ENCODE assay signal across 34 cellular contexts in genomic region chr7:1729773-1730172, GRCh38. TPM values are rescaled to one million over a fixed set of nuclear protein-coding genes. Genes with fewer than 3 reads are reported as not detected.
"Had no signal": no experiment of that assay in that cellular context is flagged by ENCODE, and none has a peak within 500 bp of the region (broad histone marks: within the 10 kb centered on the region; RNA-seq: fewer than 3 reads in every experiment).

No MANE protein-coding gene starts in this region.

- H3K4me3 Mint-ChIP-seq: activated B cell treated with CpG ODN at 0.5 μM for 24 hours; activated CD8-positive, alpha-beta memory T cell treated with anti-CD3 and anti-CD28 coated beads, Interleukin-2, amount 10 ng/mL, durations not matched to agents 7 days and 5 days; activated CD8-positive, alpha-beta T cell treated with anti-CD3 and anti-CD28 coated beads for 36 hours; activated naive CD4-positive, alpha-beta T cell treated with anti-CD3 and anti-CD28 coated beads for 36 hours; activated naive CD4-positive, alpha-beta T cell treated with anti-CD3 and anti-CD28 coated beads, Interleukin-2, amount 50 U/mL, for 24 hours; activated naive CD8-positive, alpha-beta T cell treated with anti-CD3 and anti-CD28 coated beads for 36 hours; activated naive CD8-positive, alpha-beta T cell treated with anti-CD3 and anti-CD28 coated beads, Interleukin-2, amount 50 U/mL, for 24 hours; activated T-helper 1 cell treated with anti-CD3 and anti-CD28 coated beads, Interleukin-12 subunit alpha, Interleukin-12 subunit beta, Interleukin-2, Interleukin-4 antibody, amounts not matched to agents 30 ng/mL and 10 ng/mL and 1 ng/mL, durations not matched to agents 14 hours and 24 hours and 36 hours; effector memory CD8-positive, alpha-beta T cell; T-helper 17 cell; T-helper 2 cell treated with Interferon-gamma antibody and Interleukin-4, amounts not matched to agents 5 μg/mL and 100 μg/mL, for 36 hours had no signal

- H3K27ac Mint-ChIP-seq: activated B cell treated with CpG ODN at 0.5 μM for 24 hours; activated CD8-positive, alpha-beta memory T cell treated with anti-CD3 and anti-CD28 coated beads, Interleukin-2, amount 10 ng/mL, durations not matched to agents 7 days and 5 days; activated CD8-positive, alpha-beta T cell treated with anti-CD3 and anti-CD28 coated beads for 36 hours; activated naive CD4-positive, alpha-beta T cell treated with anti-CD3 and anti-CD28 coated beads for 36 hours; activated naive CD4-positive, alpha-beta T cell treated with anti-CD3 and anti-CD28 coated beads, Interleukin-2, amount 50 U/mL, for 24 hours; activated naive CD8-positive, alpha-beta T cell treated with anti-CD3 and anti-CD28 coated beads for 36 hours; activated naive CD8-positive, alpha-beta T cell treated with anti-CD3 and anti-CD28 coated beads, Interleukin-2, amount 50 U/mL, for 24 hours; activated T-helper 1 cell treated with anti-CD3 and anti-CD28 coated beads, Interleukin-12 subunit alpha, Interleukin-12 subunit beta, Interleukin-2, Interleukin-4 antibody, amounts not matched to agents 30 ng/mL and 10 ng/mL and 1 ng/mL, durations not matched to agents 14 hours and 24 hours and 36 hours; activated T-helper 2 cell treated with anti-CD3 and anti-CD28 coated beads, Interferon-gamma antibody, Interleukin-2, Interleukin-4, amounts not matched to agents 10 μg/mL and 5 μg/mL and 100 μg/mL, durations not matched to agents 14 hours and 24 hours and 36 hours; effector memory CD8-positive, alpha-beta T cell; T-helper 17 cell; T-helper 2 cell treated with Interferon-gamma antibody and Interleukin-4, amounts not matched to agents 5 μg/mL and 100 μg/mL, for 36 hours had no signal

- H3K9me3 ChIP-seq: gastrocnemius medialis had no signal

- DNase-seq: activated B cell treated with CpG ODN at 0.5 μM for 24 hours; activated CD4-positive, alpha-beta T cell treated with anti-CD3 and anti-CD28 coated beads for 48 hours; activated CD4-positive, alpha-beta T cell treated with anti-CD3 and anti-CD28 coated beads, Interleukin-2, amount 50 U/mL, for 1 hour; activated CD4-positive, alpha-beta T cell treated with anti-CD3 and anti-CD28 coated beads, Interleukin-2, amount 50 U/mL, for 48 hours; activated CD8-positive, alpha-beta memory T cell treated with anti-CD3 and anti-CD28 coated beads, Interleukin-2, amount 10 ng/mL, durations not matched to agents 7 days and 5 days; activated CD8-positive, alpha-beta memory T cell treated with anti-CD3 and anti-CD28 coated beads, Interleukin-2, amount 50 U/mL, for 4 hours; activated CD8-positive, alpha-beta T cell treated with anti-CD3 and anti-CD28 coated beads for 36 hours; activated effector memory CD4-positive, alpha-beta T cell treated with anti-CD3 and anti-CD28 coated beads, Interleukin-2, amount 50 U/mL, for 16 hours; activated naive CD4-positive, alpha-beta T cell treated with anti-CD3 and anti-CD28 coated beads for 36 hours; activated naive CD8-positive, alpha-beta T cell treated with anti-CD3 and anti-CD28 coated beads for 36 hours; activated naive CD8-positive, alpha-beta T cell treated with anti-CD3 and anti-CD28 coated beads, Interleukin-2, amount 50 U/mL, for 24 hours; activated T-cell treated with anti-CD3 and anti-CD28 coated beads, Interleukin-2, amount 50 U/mL, for 1 hour; activated T-cell treated with anti-CD3 and anti-CD28 coated beads, Interleukin-2, amount 50 U/mL, for 48 hours; adrenal gland; amygdala; aorta; body of pancreas; caudate nucleus; cortex of kidney; dermis blood vessel endothelial cell; effector CD4-positive, alpha-beta T cell; effector memory CD8-positive, alpha-beta T cell; erythroblast; foreskin keratinocyte; gastrocnemius medialis; T-helper 17 cell; T1000; WERI-Rb-1 had no signal

- H3K9me3 Mint-ChIP-seq: activated B cell treated with CpG ODN at 0.5 μM for 24 hours; activated CD8-positive, alpha-beta T cell treated with anti-CD3 and anti-CD28 coated beads for 36 hours; activated naive CD4-positive, alpha-beta T cell treated with anti-CD3 and anti-CD28 coated beads for 36 hours; activated naive CD4-positive, alpha-beta T cell treated with anti-CD3 and anti-CD28 coated beads, Interleukin-2, amount 50 U/mL, for 24 hours; activated naive CD8-positive, alpha-beta T cell treated with anti-CD3 and anti-CD28 coated beads, Interleukin-2, amount 50 U/mL, for 24 hours; activated T-helper 2 cell treated with anti-CD3 and anti-CD28 coated beads, Interferon-gamma antibody, Interleukin-2, Interleukin-4, amounts not matched to agents 10 μg/mL and 5 μg/mL and 100 μg/mL, durations not matched to agents 14 hours and 24 hours and 36 hours; effector memory CD8-positive, alpha-beta T cell; T-helper 2 cell treated with Interferon-gamma antibody and Interleukin-4, amounts not matched to agents 5 μg/mL and 100 μg/mL, for 36 hours had no signal

- H3K27me3 ChIP-seq: adrenal gland, body of pancreas, gastrocnemius medialis had no signal

- H3K4me3 ChIP-seq: adrenal gland, body of pancreas, esophagus muscularis mucosa, gastrocnemius medialis had no signal

- H3K36me3 ChIP-seq: adrenal gland, gastrocnemius medialis had no signal

- H3K4me1 ChIP-seq: adrenal gland, foreskin keratinocyte had no signal

- H3K36me3 Mint-ChIP-seq: activated CD8-positive, alpha-beta memory T cell treated with anti-CD3 and anti-CD28 coated beads, Interleukin-2, amount 10 ng/mL, durations not matched to agents 7 days and 5 days; activated naive CD4-positive, alpha-beta T cell treated with anti-CD3 and anti-CD28 coated beads, Interleukin-2, amount 50 U/mL, for 24 hours had no signal

- H3K4me1 Mint-ChIP-seq: activated B cell treated with CpG ODN at 0.5 μM for 24 hours; activated naive CD4-positive, alpha-beta T cell treated with anti-CD3 and anti-CD28 coated beads, Interleukin-2, amount 50 U/mL, for 24 hours; activated naive CD8-positive, alpha-beta T cell treated with anti-CD3 and anti-CD28 coated beads for 36 hours; activated naive CD8-positive, alpha-beta T cell treated with anti-CD3 and anti-CD28 coated beads, Interleukin-2, amount 50 U/mL, for 24 hours; T-helper 17 cell had no signal

- H3K27ac ChIP-seq: adrenal gland, body of pancreas, esophagus muscularis mucosa, foreskin keratinocyte, gastrocnemius medialis, WERI-Rb-1 had no signal

- ATAC-seq: activated CD4-positive, CD25-positive, alpha-beta regulatory T cell treated with anti-CD3 and anti-CD28 coated beads, Interleukin-2, amount 50 U/mL, for 24 hours; activated CD8-positive, alpha-beta memory T cell treated with anti-CD3 and anti-CD28 coated beads, Interleukin-2, amount 10 ng/mL, durations not matched to agents 7 days and 5 days; activated CD8-positive, alpha-beta T cell treated with anti-CD3 and anti-CD28 coated beads for 36 hours; activated naive CD8-positive, alpha-beta T cell treated with anti-CD3 and anti-CD28 coated beads, Interleukin-2, amount 50 U/mL, for 24 hours; body of pancreas; effector memory CD8-positive, alpha-beta T cell; foreskin keratinocyte; gastrocnemius medialis; T-helper 17 cell had no signal

- H3K27me3 Mint-ChIP-seq: activated naive CD8-positive, alpha-beta T cell treated with anti-CD3 and anti-CD28 coated beads for 36 hours had no signal

RNA-seq across cellular contexts. Expression of gene ELFN1, which starts 59.7 kb away (rescaled TPM):
- total RNA-seq: activated B cell treated with CpG ODN at 0.5 μM for 24 hours; activated CD8-positive, alpha-beta memory T cell treated with anti-CD3 and anti-CD28 coated beads, Interleukin-2, amount 10 ng/mL, durations not matched to agents 7 days and 5 days; activated naive CD4-positive, alpha-beta T cell treated with anti-CD3 and anti-CD28 coated beads for 36 hours; activated T-helper 1 cell treated with anti-CD3 and anti-CD28 coated beads, Interleukin-12 subunit alpha, Interleukin-12 subunit beta, Interleukin-2, Interleukin-4 antibody, amounts not matched to agents 30 ng/mL and 10 ng/mL and 1 ng/mL, durations not matched to agents 14 hours and 24 hours and 36 hours; activated T-helper 2 cell treated with anti-CD3 and anti-CD28 coated beads, Interferon-gamma antibody, Interleukin-2, Interleukin-4, amounts not matched to agents 10 μg/mL and 5 μg/mL and 100 μg/mL, durations not matched to agents 14 hours and 24 hours and 36 hours; foreskin keratinocyte; T-helper 17 cell had no signal
